6 cellular contexts compared by ENCODE assay signal in genomic region chr22:20131856-20132685, GRCh38. TPM values are rescaled to one million over a fixed set of nuclear protein-coding genes. Genes with fewer than 3 reads are reported as not detected.
DNase-seq lines count a peak whose midpoint lies in the region.

No MANE protein-coding gene starts in this region.

- H3K36me3 Mint-ChIP-seq in activated naive CD8-positive, alpha-beta T cell treated with anti-CD3 and anti-CD28 coated beads for 36 hours = peaks cover 4% of the 10 kb centered on the region

- peaks cover 42% of the 10 kb centered on the region for H3K4me1 Mint-ChIP-seq in activated naive CD8-positive, alpha-beta T cell treated with anti-CD3 and anti-CD28 coated beads for 36 hours

- peaks cover 7% of the 10 kb centered on the region for H3K4me1 ChIP-seq in mesodermal cell (ENCODE audit: control insufficient read depth, insufficient read depth, low read length, poor library complexity, severe bottlenecking)

- H3K36me3 ChIP-seq in mesodermal cell (ENCODE audit: control insufficient read depth, insufficient read depth, low read length) = peaks cover 16% of the 10 kb centered on the region

- 7 to 8% methylated on average over 27 to 53 of the region's 73 CpGs for WGBS in mesodermal cell (ENCODE audit: insufficient coverage in 2 of 2), 2 experiments

- H3K9me3 Mint-ChIP-seq in activated naive CD8-positive, alpha-beta T cell treated with anti-CD3 and anti-CD28 coated beads for 36 hours = no peaks in the 10 kb centered on the region

- peak overlapping the region; percentile 68 for H3K4me3 ChIP-seq in mesodermal cell (ENCODE audit: extremely low read depth, insufficient read depth, low read length, poor library complexity, severe bottlenecking)

- DNase-seq in NCI-H2227 (lab: John Stamatoyannopoulos, UW; ENCODE audit: unreplicated experiment) (peak; percentile 54), NCI-H2227 treated with DMSO at 0.1 percent for 48 hours (lab: John Stamatoyannopoulos, UW) (no peak), SKM-1 treated with dmso at 0.1 percent for 144 hours (lab: John Stamatoyannopoulos, UW; ENCODE audit: unreplicated experiment) (no peak), MV-4-11 (lab: John Stamatoyannopoulos, UW) (no peak)
- DNase-seq in activated naive CD8-positive, alpha-beta T cell treated with anti-CD3 and anti-CD28 coated beads for 36 hours = peak; percentile 23

- no peak overlapping the region for H3K27ac ChIP-seq in mesodermal cell (ENCODE audit: low read depth, low read length, severe bottlenecking)

- H3K27me3 Mint-ChIP-seq in activated naive CD8-positive, alpha-beta T cell treated with anti-CD3 and anti-CD28 coated beads for 36 hours = no peaks in the 10 kb centered on the region

- H3K4me3 Mint-ChIP-seq in activated naive CD8-positive, alpha-beta T cell treated with anti-CD3 and anti-CD28 coated beads for 36 hours = peak overlapping the region; percentile 76

- no peak overlapping the region for H3K27ac Mint-ChIP-seq in activated naive CD8-positive, alpha-beta T cell treated with anti-CD3 and anti-CD28 coated beads for 36 hours

- H3K9me3 ChIP-seq in mesodermal cell (ENCODE audit: control insufficient read depth, low read length) = no peaks in the 10 kb centered on the region

RNA-seq across cellular contexts. Expression of gene ZDHHC8, which starts 0.5 kb away (rescaled TPM):
- total RNA-seq in activated naive CD8-positive, alpha-beta T cell treated with anti-CD3 and anti-CD28 coated beads for 36 hours = 10 to 100 TPM; 63.4 to 66.6 TPM
- 49.3 TPM for polyA plus RNA-seq in mesodermal cell (2013, experiment 1 of 2)
- polyA plus RNA-seq in mesodermal cell (2013, experiment 2 of 2) = 40.6 TPM

RNA-seq across cellular contexts. Expression of gene TRMT2A, which starts 15.0 kb away (rescaled TPM):
- 100 to 1,000 TPM; 124 to 139 TPM for total RNA-seq in activated naive CD8-positive, alpha-beta T cell treated with anti-CD3 and anti-CD28 coated beads for 36 hours
- polyA plus RNA-seq in mesodermal cell (2013, experiment 1 of 2) = 22.9 TPM
- polyA plus RNA-seq in mesodermal cell (2013, experiment 2 of 2) = 24.9 TPM

RNA-seq across cellular contexts. Expression of gene RANBP1, which starts 16.2 kb away (rescaled TPM):
- 100 to 1,000 TPM; 492 to 506 TPM for total RNA-seq in activated naive CD8-positive, alpha-beta T cell treated with anti-CD3 and anti-CD28 coated beads for 36 hours
- polyA plus RNA-seq in mesodermal cell (2013, experiment 1 of 2) = 402 TPM
- 385 TPM for polyA plus RNA-seq in mesodermal cell (2013, experiment 2 of 2)

RNA-seq across cellular contexts. Expression of gene CCDC188, which starts 18.8 kb away (rescaled TPM):
- not detected for total RNA-seq in activated naive CD8-positive, alpha-beta T cell treated with anti-CD3 and anti-CD28 coated beads for 36 hours
- polyA plus RNA-seq in mesodermal cell (2013, experiment 1 of 2) = 0.55 TPM
- polyA plus RNA-seq in mesodermal cell (2013, experiment 2 of 2) = 0.46 TPM

RNA-seq across cellular contexts. Expression of gene DGCR8, which starts 52.0 kb away (rescaled TPM):
- 10 to 100 TPM; 42.6 to 47.0 TPM for total RNA-seq in activated naive CD8-positive, alpha-beta T cell treated with anti-CD3 and anti-CD28 coated beads for 36 hours
- polyA plus RNA-seq in mesodermal cell (2013, experiment 1 of 2) = 17.1 TPM
- 15.7 TPM for polyA plus RNA-seq in mesodermal cell (2013, experiment 2 of 2)

Comparison
In these comparisons a context has a peak if more than half of its experiments do, and no peak if none do; other contexts are left out.
1. DNase-seq: peak in NCI-H2227 (single experiment) and activated naive CD8-positive, alpha-beta T cell treated with anti-CD3 and anti-CD28 coated beads for 36 hours (single experiment); none in NCI-H2227 treated with DMSO at 0.1 percent for 48 hours (single experiment), SKM-1 treated with dmso at 0.1 percent for 144 hours (single experiment) and MV-4-11 (single experiment).